Comparison of ENCODE assay signal across 1 cellular context in the genomic region with DNA sequence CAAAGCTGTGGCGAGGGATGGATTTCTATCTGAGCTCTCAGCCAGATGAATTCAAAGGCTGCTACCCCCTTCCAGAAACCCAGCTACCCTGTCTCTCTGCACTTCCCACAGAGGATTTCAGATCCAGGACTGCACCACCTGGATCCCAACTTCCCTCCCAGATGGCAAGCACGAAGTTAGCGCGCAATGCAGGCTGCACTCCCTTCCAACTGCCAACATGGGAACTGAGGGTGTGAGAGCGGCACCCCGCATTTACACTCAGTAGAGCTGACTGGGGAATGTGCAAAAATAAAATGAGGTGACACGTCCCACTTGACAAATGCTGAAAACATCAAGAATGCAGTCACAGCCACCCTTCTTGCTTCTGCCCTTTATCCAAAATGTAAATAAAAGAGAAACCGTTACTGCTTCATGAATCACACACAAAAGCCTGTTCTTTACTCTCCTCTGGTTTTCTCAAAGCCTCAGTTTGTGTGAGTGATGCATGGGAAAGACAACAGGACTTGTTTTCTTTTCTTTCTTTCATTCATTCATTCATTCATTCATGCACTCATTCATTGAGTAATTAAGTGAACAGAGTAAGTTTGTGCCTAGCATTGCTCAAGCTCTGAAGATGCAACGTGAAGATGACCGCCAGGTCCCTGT.
TF ChIP-seq lines count a peak whose summit lies in the region.

No MANE protein-coding gene starts in this region.

TF ChIP-seq in GM12878, 131 proteins besides CTCF, POLR2A, EP300 and RAD21 (continued from another document):
- TF ChIP-seq, protein P1, sequence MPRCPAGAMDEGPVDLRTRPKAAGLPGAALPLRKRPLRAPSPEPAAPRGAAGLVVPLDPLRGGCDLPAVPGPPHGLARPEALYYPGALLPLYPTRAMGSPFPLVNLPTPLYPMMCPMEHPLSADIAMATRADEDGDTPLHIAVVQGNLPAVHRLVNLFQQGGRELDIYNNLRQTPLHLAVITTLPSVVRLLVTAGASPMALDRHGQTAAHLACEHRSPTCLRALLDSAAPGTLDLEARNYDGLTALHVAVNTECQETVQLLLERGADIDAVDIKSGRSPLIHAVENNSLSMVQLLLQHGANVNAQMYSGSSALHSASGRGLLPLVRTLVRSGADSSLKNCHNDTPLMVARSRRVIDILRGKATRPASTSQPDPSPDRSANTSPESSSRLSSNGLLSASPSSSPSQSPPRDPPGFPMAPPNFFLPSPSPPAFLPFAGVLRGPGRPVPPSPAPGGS (IDR thresholded peaks at IDR 0.05; ENCODE audit: borderline replicate concordance, insufficient read depth, low read depth, low read length, poor library complexity, severe bottlenecking) = no peak
